ENCODE assay signal across 11 cellular contexts in the genomic region with DNA sequence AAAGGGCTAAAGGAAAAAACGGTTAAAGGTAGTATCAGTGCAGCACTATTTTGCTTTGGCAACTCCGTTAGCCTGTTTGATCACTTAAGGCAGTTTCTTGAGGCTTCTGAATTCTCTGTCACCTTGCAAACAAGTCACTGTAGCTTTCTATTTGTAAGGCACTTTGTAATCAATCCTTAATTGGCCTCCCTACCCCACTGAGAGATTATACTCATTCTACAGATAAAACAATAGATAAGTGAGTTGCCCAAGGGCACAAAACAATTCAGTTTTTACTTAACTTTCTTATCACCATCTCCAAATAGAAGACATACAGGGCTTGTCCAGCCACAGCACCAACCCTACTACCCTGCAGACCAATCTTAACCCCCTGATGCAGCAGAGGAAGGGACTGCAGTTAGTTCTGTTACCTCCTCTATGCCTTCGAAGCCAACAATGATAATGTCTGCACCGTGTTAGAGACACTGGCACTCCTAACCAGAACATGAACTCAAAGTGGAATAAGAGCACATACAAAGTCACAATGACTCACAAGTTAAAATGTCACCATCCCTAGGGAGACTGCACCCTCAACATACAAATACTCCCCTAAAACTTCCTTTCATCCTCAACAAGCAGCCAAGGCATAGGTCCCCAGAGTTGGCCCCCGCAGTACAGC. TPM values are rescaled to one million over a fixed set of nuclear protein-coding genes. Genes with fewer than 3 reads are reported as not detected.
DNase-seq lines count a peak whose midpoint lies in the region; TF ChIP-seq lines count a peak whose summit lies in the region.
"Had no signal": no experiment of that assay in that cellular context is flagged by ENCODE, and none has a peak within 500 bp of the region (broad histone marks: within the 10 kb centered on the region; RNA-seq: fewer than 3 reads in every experiment).

No MANE protein-coding gene starts in this region.

- H3K27ac Mint-ChIP-seq in T-helper 2 cell treated with Interferon-gamma antibody and Interleukin-4, amounts not matched to agents 5 μg/mL and 100 μg/mL, for 36 hours = peak overlapping the region; percentile 38

- H3K18ac ChIP-seq in trophoblast cell (ENCODE audit: low read length) = no peak overlapping the region

- H3K4me2 ChIP-seq in smooth muscle cell = peak overlapping the region; percentile 88
- no peak overlapping the region for H3K4me2 ChIP-seq in trophoblast cell (ENCODE audit: low read length)

- H3K9ac ChIP-seq in smooth muscle cell (ENCODE audit: low read depth) (no peak overlapping the region), trophoblast cell (ENCODE audit: low read length) (no peak overlapping the region)

- H2BK5ac ChIP-seq in trophoblast cell (ENCODE audit: low read depth, low read length, poor library complexity) = no peak overlapping the region

- H2BK12ac ChIP-seq in trophoblast cell (ENCODE audit: low read length) = no peak overlapping the region

- H3K27me3 ChIP-seq in smooth muscle cell (ENCODE audit: low read depth) (no peaks in the 10 kb centered on the region), trophoblast cell (ENCODE audit: insufficient read depth, low read length) (no peaks in the 10 kb centered on the region)

- H4K12ac ChIP-seq in trophoblast cell (ENCODE audit: low read depth, low read length) = no peak overlapping the region

- WGBS in smooth muscle cell (ENCODE audit: low lambda C conversion rate) = 58% methylated on average over 5 of the region's 5 CpGs
- WGBS in trophoblast cell (ENCODE audit: extremely low coverage, insufficient coverage, insufficient read length) = no CpG with 5 or more reads among the region's 5 CpGs

- H3F3A ChIP-seq in smooth muscle cell (ENCODE audit: low read depth) = no peaks in the 10 kb centered on the region

- H3K36me3 ChIP-seq in smooth muscle cell (ENCODE audit: low read depth) (no peaks in the 10 kb centered on the region), trophoblast cell (ENCODE audit: control insufficient read depth in 1 of 2, insufficient read depth in 2 of 2, low read length in 2 of 2) (no peaks in the 10 kb centered on the region)

- H3K4me3 ChIP-seq in foreskin fibroblast (ENCODE audit: low read depth in 1 of 2, low read length in 2 of 2) (peak overlapping the region; percentile 60 to 79), smooth muscle cell (peak overlapping the region; percentile 67), trophoblast cell (ENCODE audit: low read depth, low read length) (no peak overlapping the region)

- peaks cover 31% of the 10 kb centered on the region for H3K79me2 ChIP-seq in smooth muscle cell (ENCODE audit: low read depth)
- no peaks in the 10 kb centered on the region for H3K79me2 ChIP-seq in trophoblast cell (ENCODE audit: control insufficient read depth, insufficient read depth, low read length, poor library complexity)

- H2BK120ac ChIP-seq in trophoblast cell (ENCODE audit: insufficient read depth, low read length, poor library complexity) = no peak overlapping the region

- peak overlapping the region; percentile 96 for H3K4me3 Mint-ChIP-seq in T-helper 2 cell treated with Interferon-gamma antibody and Interleukin-4, amounts not matched to agents 5 μg/mL and 100 μg/mL, for 36 hours

- TF ChIP-seq CTCF in VCaP (conservative IDR thresholded peaks at IDR 0.05) (no peak), foreskin fibroblast (IDR thresholded peaks at IDR 0.05; ENCODE audit: low read depth, low read length) (no peak), smooth muscle cell (IDR thresholded peaks at IDR 0.05; ENCODE audit: borderline replicate concordance, insufficient read depth, poor library complexity, severe bottlenecking) (no peak)

- peaks cover 23% of the 10 kb centered on the region for H3K4me1 Mint-ChIP-seq in T-helper 2 cell treated with Interferon-gamma antibody and Interleukin-4, amounts not matched to agents 5 μg/mL and 100 μg/mL, for 36 hours (ENCODE audit: low read depth)

- H4K20me1 ChIP-seq in smooth muscle cell (ENCODE audit: low read depth) = peaks cover 40% of the 10 kb centered on the region

- H4K91ac ChIP-seq in trophoblast cell (ENCODE audit: low read depth, low read length) = no peak overlapping the region

- H3K9me3 Mint-ChIP-seq in T-helper 2 cell treated with Interferon-gamma antibody and Interleukin-4, amounts not matched to agents 5 μg/mL and 100 μg/mL, for 36 hours = no peaks in the 10 kb centered on the region

- H3K9me3 ChIP-seq in smooth muscle cell (replicated peaks; ENCODE audit: low read depth) = no peaks in the 10 kb centered on the region
- no peaks in the 10 kb centered on the region for H3K9me3 ChIP-seq in trophoblast cell (ENCODE audit: insufficient read depth, low read depth, low read length)

- H3K14ac ChIP-seq in trophoblast cell (ENCODE audit: low read length) = no peak overlapping the region

- H2AK5ac ChIP-seq in trophoblast cell (ENCODE audit: low read length) = no peak overlapping the region

- H4K8ac ChIP-seq in trophoblast cell (ENCODE audit: low read depth, low read length) = no peak overlapping the region

- H3K23ac ChIP-seq in trophoblast cell (ENCODE audit: low read length) = no peak overlapping the region

- H3K4me1 ChIP-seq in smooth muscle cell (ENCODE audit: low read depth) = peaks cover 4% of the 10 kb centered on the region
- H3K4me1 ChIP-seq in trophoblast cell (ENCODE audit: control insufficient read depth in 1 of 2, insufficient read depth in 2 of 2, low read length in 2 of 2) = peaks cover 0 to 2% of the 10 kb centered on the region in 2 experiments

- DNase-seq in T-helper 2 cell treated with Interferon-gamma antibody and Interleukin-4, amounts not matched to agents 5 μg/mL and 100 μg/mL, for 36 hours (ENCODE audit: low spot score) = no peak
- DNase-seq in T-helper 2 cell (no peak), foreskin fibroblast (no peak), smooth muscle cell (lab: John Stamatoyannopoulos, UW; ENCODE audit: unreplicated experiment) (no peak), mucosa of gallbladder (ENCODE audit: low spot score) (no peak), trophoblast cell (no peak), EL (no peak)
- DNase-seq: left cardiac atrium, NCI-H1048 had no signal

- H3K36me3 Mint-ChIP-seq in T-helper 2 cell treated with Interferon-gamma antibody and Interleukin-4, amounts not matched to agents 5 μg/mL and 100 μg/mL, for 36 hours (ENCODE audit: low read depth) = peaks cover 2% of the 10 kb centered on the region

- H3K79me1 ChIP-seq in trophoblast cell (ENCODE audit: low read length) = peaks cover 3% of the 10 kb centered on the region

- no peak overlapping the region for H3K4ac ChIP-seq in trophoblast cell (ENCODE audit: low read depth, low read length)

- peak overlapping the region; percentile 74 for H3K27ac ChIP-seq in VCaP
- H3K27ac ChIP-seq in smooth muscle cell (ENCODE audit: low read depth) = no peak overlapping the region
- H3K27ac ChIP-seq in trophoblast cell (ENCODE audit: low read depth, low read length) = no peak overlapping the region

- H3K27me3 Mint-ChIP-seq in T-helper 2 cell treated with Interferon-gamma antibody and Interleukin-4, amounts not matched to agents 5 μg/mL and 100 μg/mL, for 36 hours (ENCODE audit: low read depth) = peaks cover 5% of the 10 kb centered on the region

- H2AFZ ChIP-seq in smooth muscle cell (ENCODE audit: low read depth) (no peak overlapping the region), trophoblast cell (ENCODE audit: insufficient read depth, low read length, poor library complexity) (no peak overlapping the region)

RNA-seq across cellular contexts. Expression of a gene that starts 1.7 kb away (rescaled TPM):
- 33.1 and 33.4 TPM in 2 replicates for total RNA-seq in smooth muscle cell
- 38.6 and 39.7 TPM in 2 replicates for polyA plus RNA-seq in smooth muscle cell
- total RNA-seq in mucosa of gallbladder = 20.3 TPM
- 12.1 and 12.5 TPM in 2 replicates for polyA plus RNA-seq in trophoblast cell (2013)

RNA-seq across cellular contexts. Expression of a gene that starts 34.7 kb away (rescaled TPM):
- total RNA-seq in smooth muscle cell (0.63 TPM in 1 of 2 replicates, not detected in the other), mucosa of gallbladder (0.83 TPM)
- polyA plus RNA-seq in smooth muscle cell = 0.38 TPM in 1 of 2 replicates, not detected in the other
- polyA plus RNA-seq in trophoblast cell (2013) = 0.04 and 0.12 TPM in 2 replicates
- total RNA-seq: left cardiac atrium had no signal

RNA-seq across cellular contexts. Expression of a gene that starts 42.6 kb away (rescaled TPM):
- total RNA-seq in smooth muscle cell = not detected in 2 replicates
- polyA plus RNA-seq in smooth muscle cell = not detected in 2 replicates
- total RNA-seq in mucosa of gallbladder = not detected
- polyA plus RNA-seq in trophoblast cell (2013) = not detected in 2 replicates
- total RNA-seq: cerebellum, left cardiac atrium had no signal
